ENCODE assay signal across 9 cellular contexts in the genomic region with DNA sequence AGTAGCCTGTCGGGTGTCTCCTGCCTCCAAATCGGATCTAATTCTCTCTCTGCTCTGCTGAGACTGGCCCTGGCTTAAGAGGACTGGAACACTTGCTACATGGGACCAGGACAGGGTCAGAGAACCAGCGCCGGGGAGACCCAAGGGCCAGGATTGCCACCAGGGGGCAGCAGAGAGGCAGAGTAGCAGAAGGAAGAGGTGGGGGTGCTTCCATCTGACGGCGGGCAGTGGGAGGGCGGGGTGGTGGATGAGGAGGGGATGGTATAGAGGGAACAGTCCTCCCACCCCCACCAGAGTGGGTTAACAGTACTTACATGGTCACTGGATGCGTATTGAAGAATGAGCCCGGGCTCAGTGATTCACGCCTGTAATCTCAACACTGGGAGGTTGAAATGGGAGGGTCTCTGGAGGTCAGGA. TPM values are rescaled to one million over a fixed set of nuclear protein-coding genes. Genes with fewer than 3 reads are reported as not detected.
A peak's percentile ranks its signal among the peaks of the same experiment; 100 is the strongest.
DNase-seq lines count a peak whose midpoint lies in the region; ATAC-seq and TF ChIP-seq lines count a peak whose summit lies in the region.
"Had no signal": no experiment of that assay in that cellular context is flagged by ENCODE, and none has a peak within 500 bp of the region (broad histone marks: within the 10 kb centered on the region; RNA-seq: fewer than 3 reads in every experiment).

No MANE protein-coding gene starts in this region.

- peak; percentile 53 for DNase-seq in NOMO-1 treated with DMSO at 0.1 percent for 48 hours (lab: John Stamatoyannopoulos, UW; ENCODE audit: unreplicated experiment)
- DNase-seq in NOMO-1 treated with dmso at 0.1 percent for 144 hours (lab: John Stamatoyannopoulos, UW; ENCODE audit: unreplicated experiment) = no peak
- DNase-seq in NCI-H2171 treated with DMSO at 0.1 percent for 48 hours (lab: John Stamatoyannopoulos, UW) = peak; percentile 23
- DNase-seq in activated CD4-positive, alpha-beta T cell treated with anti-CD3 and anti-CD28 coated beads, Interleukin-2, amount 50 U/mL, for 1 hour = peak; percentile 88
- peak; percentile 69 for DNase-seq in dedifferentiated amniotic fluid mesenchymal stem cell (ENCODE audit: extremely low spot score)
- peak; percentile 62 to 95 for DNase-seq in lower leg skin (ENCODE audit: low spot score in 2 of 2)
- DNase-seq in stimulated activated CD8-positive, alpha-beta memory T cell treated with anti-CD3 and anti-CD28 coated beads, Interleukin-12 subunit alpha, Interleukin-12 subunit beta, amount 100 ng/mL, for 1 hour (ENCODE audit: low read depth) = peak; percentile 79

- ATAC-seq in HG03025 (IDR thresholded peaks at IDR 0.05; ENCODE audit: low FRiP score, unreplicated experiment) = no peak

- no peak overlapping the region for H3K4me3 ChIP-seq in lower leg skin (ENCODE audit: low read depth, poor library complexity, severe bottlenecking)

- 12 to 14% methylated on average over 10 of the region's 10 CpGs for WGBS in lower leg skin, 2 donors

- intact Hi-C loops in lower leg skin (cut with DNase I; ENCODE audit: low total_unique reads) = no loop called here

- no peak for TF ChIP-seq POLR2A in lower leg skin (IDR thresholded peaks at IDR 0.05)

- TF ChIP-seq CTCF in lower leg skin (IDR thresholded peaks at IDR 0.05) = no peak

RNA-seq across cellular contexts. Expression of a gene that starts 11.9 kb away (rescaled TPM):
- 100 to 1,000 TPM; 487 to 722 (median 609) TPM for total RNA-seq in lower leg skin

RNA-seq across cellular contexts. Expression of a gene that starts 13.9 kb away (rescaled TPM):
- not detected for total RNA-seq in lower leg skin
- total RNA-seq: skeletal muscle tissue had no signal

RNA-seq across cellular contexts. Expression of a gene that starts 31.3 kb away (rescaled TPM):
- total RNA-seq in lower leg skin = not detected
- total RNA-seq: skeletal muscle tissue had no signal

RNA-seq across cellular contexts. Expression of a gene that starts 45.1 kb away (rescaled TPM):
- 100 to 1,000 TPM; 537 to 842 (median 746) TPM for total RNA-seq in lower leg skin
